In the genomic region with DNA sequence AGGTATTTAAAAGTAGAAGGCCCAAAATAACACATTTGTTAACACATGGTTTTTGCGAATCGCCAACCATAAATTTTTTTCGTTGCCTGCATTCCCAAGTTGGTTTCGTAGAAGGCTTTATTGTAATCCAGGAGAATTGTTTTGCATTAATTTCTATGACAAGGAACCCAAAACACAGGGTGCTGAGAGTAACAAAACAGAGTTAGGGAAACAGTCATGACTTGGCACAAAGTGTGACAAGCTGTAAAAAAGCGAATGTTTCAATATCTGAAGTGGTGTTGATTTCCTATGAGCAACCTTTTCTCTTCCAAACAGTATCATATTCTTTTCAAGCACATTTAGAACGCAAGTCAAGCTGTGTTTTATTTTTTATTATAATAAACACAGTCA, we compare ENCODE assay signal across 22 cellular contexts.
"Had no signal": no experiment of that assay in that cellular context is flagged by ENCODE, and none has a peak within 500 bp of the region (broad histone marks: within the 10 kb centered on the region; RNA-seq: fewer than 3 reads in every experiment).

No MANE protein-coding gene starts in this region.

- DNase-seq: cortex of kidney; dorsolateral prefrontal cortex; effector CD8-positive, alpha-beta T cell; gastrocnemius medialis; heart right ventricle; hypothalamus; kidney; left colon; left ventricle myocardium superior; mesenchymal stem cell; naive B cell; right cardiac atrium; stimulated activated CD4-positive, alpha-beta T cell treated with anti-CD3 and anti-CD28 coated beads, Interleukin-2, amount 100 ng/mL, for 48 hours; stimulated activated naive CD8-positive, alpha-beta T cell treated with anti-CD3 and anti-CD28 coated beads, Interleukin-15, Interleukin-2, amounts not matched to agents 100 U/mL and 50 U/mL, for 24 hours; thyroid gland had no signal

- H3K36me3 ChIP-seq: esophagus muscularis mucosa, gastrocnemius medialis, heart right ventricle, suprapubic skin, thyroid gland had no signal

- H3K27me3 ChIP-seq: gastrocnemius medialis, thyroid gland had no signal

- H3K4me1 Mint-ChIP-seq: naive B cell, nephron had no signal

- H3K4me3 ChIP-seq: dorsolateral prefrontal cortex, esophagus muscularis mucosa, gastrocnemius medialis, heart right ventricle, lung, smooth muscle cell, suprapubic skin, thyroid gland had no signal

- H3K4me2 ChIP-seq: smooth muscle cell had no signal

- H3K9me3 ChIP-seq: esophagus muscularis mucosa, gastrocnemius medialis, heart right ventricle, suprapubic skin, thyroid gland had no signal

- H3K27ac Mint-ChIP-seq: naive B cell, nephron, type B pancreatic cell had no signal

- H3K27ac ChIP-seq: dorsolateral prefrontal cortex, epithelial cell of prostate, esophagus muscularis mucosa, gastrocnemius medialis, heart right ventricle, suprapubic skin, thyroid gland had no signal

- H3K4me1 ChIP-seq: esophagus muscularis mucosa, gastrocnemius medialis, heart right ventricle, suprapubic skin, thyroid gland had no signal

- ATAC-seq: gastrocnemius medialis; heart right ventricle; left colon; left ventricle myocardium superior; right cardiac atrium; stimulated activated naive CD8-positive, alpha-beta T cell treated with anti-CD3 and anti-CD28 coated beads, Interleukin-15, Interleukin-2, amounts not matched to agents 100 U/mL and 50 U/mL, for 24 hours had no signal

- H3K36me3 Mint-ChIP-seq: naive B cell, type B pancreatic cell had no signal

- H3K9me3 Mint-ChIP-seq: type B pancreatic cell had no signal

- H3K4me3 Mint-ChIP-seq: naive B cell, nephron, type B pancreatic cell had no signal
